24 cellular contexts compared by ENCODE assay signal in genomic region chr15:73680545-73680944, GRCh38. TPM values are rescaled to one million over a fixed set of nuclear protein-coding genes. Genes with fewer than 3 reads are reported as not detected.
"Had no signal": no experiment of that assay in that cellular context is flagged by ENCODE, and none has a peak within 500 bp of the region (broad histone marks: within the 10 kb centered on the region; RNA-seq: fewer than 3 reads in every experiment).

No MANE protein-coding gene starts in this region.

- DNase-seq: left ventricle myocardium inferior; mesendoderm; naive B cell; natural killer cell; nephron progenitor cell; occipital lobe; right lobe of liver; stimulated activated CD4-positive, alpha-beta T cell treated with anti-CD3 and anti-CD28 coated beads, Interleukin-4, amount 100 ng/mL, for 24 hours; stimulated activated naive CD4-positive, alpha-beta T cell treated with Interleukin-2 at 50 U/mL for 16 hours; tibial artery; trophoblast cell; upper lobe of right lung had no signal

- H3K9me3 ChIP-seq: left ventricle myocardium inferior, neutrophil, right atrium auricular region, right lobe of liver, suprapubic skin, thoracic aorta, tibial artery, upper lobe of right lung had no signal

- H3K27ac Mint-ChIP-seq: mesothelial cell of epicardium; naive B cell; natural killer cell; nephron progenitor cell; neural progenitor cell; progenitor cell of endocrine pancreas; stimulated activated memory B cell treated with anti-CD40 and anti-IgM and Interleukin-4, amounts not matched to agents 10 μg/mL and 1 μg/mL and 100 μg/mL, for 72 hours had no signal

- H3K36me3 Mint-ChIP-seq: mesothelial cell of epicardium; naive B cell; natural killer cell; neural progenitor cell; stimulated activated memory B cell treated with anti-CD40 and anti-IgM and Interleukin-4, amounts not matched to agents 10 μg/mL and 1 μg/mL and 100 μg/mL, for 72 hours had no signal

- H3K4me2 ChIP-seq: hepatocyte, neural progenitor cell had no signal

- H3K4me3 Mint-ChIP-seq: mesothelial cell of epicardium; naive B cell; natural killer cell; nephron progenitor cell; neural progenitor cell; stimulated activated memory B cell treated with anti-CD40 and anti-IgM and Interleukin-4, amounts not matched to agents 10 μg/mL and 1 μg/mL and 100 μg/mL, for 72 hours had no signal

- H2AFZ ChIP-seq: hepatocyte, neural progenitor cell had no signal

- H3K9ac ChIP-seq: neural progenitor cell had no signal

- H3K36me3 ChIP-seq: left ventricle myocardium inferior, neural progenitor cell, neutrophil, right atrium auricular region, right lobe of liver, suprapubic skin, thoracic aorta, tibial artery, upper lobe of right lung had no signal

- FAIRE-seq: urothelium cell line had no signal

- H3K4me3 ChIP-seq: hepatocyte, left ventricle myocardium inferior, lung, neural progenitor cell, right atrium auricular region, right lobe of liver, skin epidermis, suprapubic skin, thoracic aorta, tibial artery, upper lobe of right lung had no signal

- H3K9me3 Mint-ChIP-seq: mesothelial cell of epicardium; naive B cell; natural killer cell; nephron progenitor cell; neural progenitor cell; stimulated activated memory B cell treated with anti-CD40 and anti-IgM and Interleukin-4, amounts not matched to agents 10 μg/mL and 1 μg/mL and 100 μg/mL, for 72 hours had no signal

- H3K27me3 ChIP-seq: hepatocyte, neural progenitor cell, right atrium auricular region, right lobe of liver, suprapubic skin, tibial artery, upper lobe of right lung had no signal

- H3K27ac ChIP-seq: hepatocyte, left ventricle myocardium inferior, neural progenitor cell, neutrophil, right atrium auricular region, right lobe of liver, skin epidermis, suprapubic skin, thoracic aorta, tibial artery, upper lobe of right lung had no signal

- ATAC-seq: natural killer cell; right lobe of liver; stimulated activated memory B cell treated with anti-CD40 and anti-IgM and Interleukin-4, amounts not matched to agents 10 μg/mL and 1 μg/mL and 100 μg/mL, for 72 hours; upper lobe of right lung had no signal

RNA-seq across cellular contexts. Expression of gene CD276, which starts 3.6 kb away (rescaled TPM):
- total RNA-seq: natural killer cell had no signal
